35 cellular contexts compared by ENCODE assay signal in the genomic region with DNA sequence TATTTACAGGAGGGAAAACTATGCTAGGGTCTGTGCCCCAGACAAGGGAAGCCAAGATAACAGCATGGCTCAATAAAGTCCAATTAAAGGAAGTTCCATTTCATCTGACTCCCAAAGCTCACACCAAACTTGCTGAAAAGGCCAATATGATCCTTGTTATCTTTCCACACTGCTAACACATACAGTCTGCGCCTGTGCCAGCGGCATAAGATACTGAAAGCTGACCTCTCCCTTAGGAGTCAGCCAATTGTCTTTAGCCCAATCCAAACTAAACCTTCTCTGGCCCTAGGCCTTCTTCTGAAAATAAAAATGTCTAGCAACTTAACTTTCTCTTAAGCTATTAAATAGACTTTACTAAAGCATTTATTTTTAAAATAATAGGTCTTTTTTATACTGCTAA.
"Had no signal": no experiment of that assay in that cellular context is flagged by ENCODE, and none has a peak within 500 bp of the region (broad histone marks: within the 10 kb centered on the region; RNA-seq: fewer than 3 reads in every experiment).

No MANE protein-coding gene starts in this region.

- H3K4me3 ChIP-seq: MG63 had no signal

- H3K9ac ChIP-seq: KMS-11 had no signal

- H3K36me3 ChIP-seq: MG63 had no signal

- H3K27ac ChIP-seq: KMS-11 had no signal

- H3K4me2 ChIP-seq: KMS-11 had no signal

- DNase-seq: Karpas-422, Kasumi-1, KBM-7, KG1, MG63, MM.1S, MV-4-11, NCI-H1048, NCI-H1092, NCI-H1092 treated with DMSO at 0.1 percent for 48 hours, NCI-H1105, NCI-H1105 treated with DMSO at 0.1 percent for 48 hours, NCI-H1417, NCI-H1417 treated with DMSO at 0.1 percent for 48 hours, NCI-H1436, NCI-H1436 treated with DMSO at 0.1 percent for 48 hours, NCI-H146, NCI-H1694, NCI-H1694 treated with DMSO at 0.1 percent for 48 hours, NCI-H187, NCI-H187 treated with DMSO at 0.1 percent for 48 hours, NCI-H1930, NCI-H2029, NCI-H2029 treated with DMSO at 0.1 percent for 48 hours, NCI-H2081, NCI-H2081 treated with DMSO at 0.1 percent for 48 hours, NCI-H2107, NCI-H2171, NCI-H2171 treated with DMSO at 0.1 percent for 48 hours, NCI-H2227 treated with DMSO at 0.1 percent for 48 hours, NCI-H226, NCI-H345, NCI-H446, NCI-H446 treated with DMSO at 0.1 percent for 48 hours had no signal

- H3K9me3 ChIP-seq: MG63 had no signal
